22 cellular contexts compared by ENCODE assay signal in genomic region chr13:45439781-45440462, GRCh38. TPM values are rescaled to one million over a fixed set of nuclear protein-coding genes. Genes with fewer than 3 reads are reported as not detected.
DNase-seq lines count a peak whose midpoint lies in the region; ATAC-seq and TF ChIP-seq lines count a peak whose summit lies in the region.
"Had no signal": no experiment of that assay in that cellular context is flagged by ENCODE, and none has a peak within 500 bp of the region (broad histone marks: within the 10 kb centered on the region; RNA-seq: fewer than 3 reads in every experiment).

No MANE protein-coding gene starts in this region.

- no peak for DNase-seq in cardiac muscle cell (ENCODE audit: low read depth in 1 of 2, low spot score in 1 of 2)
- no peak for DNase-seq in cardiac septum (ENCODE audit: low spot score)
- no peak for DNase-seq in esophagus muscularis mucosa (ENCODE audit: extremely low spot score)
- no peak for DNase-seq in osteocyte (ENCODE audit: extremely low spot score, unreplicated experiment)
- no peak for DNase-seq in thyroid gland
- DNase-seq in NCI-H146 (lab: John Stamatoyannopoulos, UW), result no peak
- DNase-seq in GM13976 (ENCODE audit: low spot score), result no peak
- DNase-seq: activated B cell treated with CpG ODN at 0.5 μM for 24 hours; Caco-2; DMS79 treated with DMSO at 0.1 percent for 48 hours; H7; NCI-H1092 treated with DMSO at 0.1 percent for 48 hours; NCI-H2029; stimulated activated CD4-positive, alpha-beta T cell treated with anti-CD3 and anti-CD28 coated beads, Interleukin-1b, Interleukin-23, amount 100 ng/mL, for 48 hours; T1000; upper lobe of right lung had no signal

- no peak for ATAC-seq in GM21390 (IDR thresholded peaks at IDR 0.05; ENCODE audit: unreplicated experiment)

- intact Hi-C loops in cardiac septum (cut with DNase I), result loop anchor here (2.0 kb wide), 1 partner anchor 21 kb away; the partner anchor contains the start of gene SLC25A30
- intact Hi-C loops in esophagus muscularis mucosa (cut with DNase I), result no loop called here
- intact Hi-C loops in thyroid gland (cut with DNase I), result no loop called here

- H3K9me3 ChIP-seq in cardiac muscle cell (ENCODE audit: low read depth) (no peaks in the 10 kb centered on the region), esophagus muscularis mucosa (no peaks in the 10 kb centered on the region), thyroid gland (no peaks in the 10 kb centered on the region)
- H3K9me3 ChIP-seq: ascending aorta, Caco-2, ovary, upper lobe of right lung had no signal

- peaks cover 33% of the 10 kb centered on the region for H3K4me1 Mint-ChIP-seq in osteocyte (ENCODE audit: unreplicated experiment)
- H3K4me1 Mint-ChIP-seq: mesothelial cell of epicardium had no signal

- H3K4me1 ChIP-seq in cardiac muscle cell (ENCODE audit: low read depth) (peaks cover 15% of the 10 kb centered on the region), esophagus muscularis mucosa (peaks cover 14 to 29% (median 20%) of the 10 kb centered on the region in 4 donors), thyroid gland (peaks cover 8 to 17% of the 10 kb centered on the region in 2 donors)
- H3K4me1 ChIP-seq: ascending aorta had no signal

- H3K4me3 ChIP-seq in cardiac muscle cell (no peak overlapping the region), esophagus muscularis mucosa (no peak overlapping the region), thyroid gland (replicated peaks in 1 of 3) (no peak overlapping the region)
- H3K4me3 ChIP-seq: ascending aorta, ovary, upper lobe of right lung had no signal

- H3K27ac ChIP-seq in cardiac muscle cell (peak overlapping the region; percentile 87), esophagus muscularis mucosa (replicated peaks in 1 of 4) (peak overlapping the region in 3 of 4 donors; percentile 14 to 48 (median 40)), thyroid gland (peak overlapping the region in 2 of 3 donors; percentile 20 to 53)
- H3K27ac ChIP-seq: ascending aorta had no signal

- no peaks in the 10 kb centered on the region for H3K36me3 ChIP-seq in cardiac muscle cell
- no peaks in the 10 kb centered on the region for H3K36me3 ChIP-seq in esophagus muscularis mucosa
- no peaks in the 10 kb centered on the region for H3K36me3 ChIP-seq in thyroid gland
- H3K36me3 ChIP-seq: ascending aorta, ovary, upper lobe of right lung had no signal

- no peaks in the 10 kb centered on the region for H3K9me3 Mint-ChIP-seq in osteocyte (ENCODE audit: unreplicated experiment)
- H3K9me3 Mint-ChIP-seq: activated B cell treated with CpG ODN at 0.5 μM for 24 hours; activated naive CD4-positive, alpha-beta T cell treated with anti-CD3 and anti-CD28 coated beads, Interleukin-2, amount 50 U/mL, for 24 hours; mesothelial cell of epicardium; natural killer cell treated with Interleukin-12 subunit alpha and Interleukin-12 subunit beta and Interleukin-15 and Interleukin-18, amount 100 ng/mL, for 72 hours had no signal

- H3K4me3 Mint-ChIP-seq in osteocyte (ENCODE audit: unreplicated experiment), result peak overlapping the region; percentile 56
- H3K4me3 Mint-ChIP-seq: activated B cell treated with CpG ODN at 0.5 μM for 24 hours; activated naive CD4-positive, alpha-beta T cell treated with anti-CD3 and anti-CD28 coated beads, Interleukin-2, amount 50 U/mL, for 24 hours; mesothelial cell of epicardium; natural killer cell treated with Interleukin-12 subunit alpha and Interleukin-12 subunit beta and Interleukin-15 and Interleukin-18, amount 100 ng/mL, for 72 hours had no signal

- TF ChIP-seq CTCF in cardiac muscle cell (IDR thresholded peaks at IDR 0.05; ENCODE audit: low read depth, low read length) (no peak), esophagus muscularis mucosa (IDR thresholded peaks at IDR 0.05) (no peak), osteocyte (IDR thresholded peaks at IDR 0.05) (no peak), thyroid gland (IDR thresholded peaks at IDR 0.05) (no peak), GM13976 (IDR thresholded peaks at IDR 0.05; ENCODE audit: borderline replicate concordance, control extremely low read depth, extremely low read depth, insufficient read depth, missing control alignments) (no peak)

- no peak for TF ChIP-seq EP300 in esophagus muscularis mucosa (IDR thresholded peaks at IDR 0.05)

- in situ Hi-C loops in GM13976 (cut with MboI; ENCODE audit: low sequenced_read_pairs, unreplicated experiment), result no loop called here

- WGBS in esophagus muscularis mucosa, result 82% methylated on average over 3 of the region's 3 CpGs
- 84 to 88% methylated on average over 3 of the region's 3 CpGs for WGBS in thyroid gland, 2 donors

- H3K27me3 Mint-ChIP-seq in osteocyte (ENCODE audit: unreplicated experiment), result no peaks in the 10 kb centered on the region
- H3K27me3 Mint-ChIP-seq: activated naive CD4-positive, alpha-beta T cell treated with anti-CD3 and anti-CD28 coated beads, Interleukin-2, amount 50 U/mL, for 24 hours had no signal

- H3K27me3 ChIP-seq in cardiac muscle cell (no peaks in the 10 kb centered on the region), esophagus muscularis mucosa (no peaks in the 10 kb centered on the region), thyroid gland (no peaks in the 10 kb centered on the region)
- H3K27me3 ChIP-seq: ascending aorta, ovary, upper lobe of right lung had no signal

- no peaks in the 10 kb centered on the region for H3K36me3 Mint-ChIP-seq in osteocyte (ENCODE audit: unreplicated experiment)
- H3K36me3 Mint-ChIP-seq: activated naive CD4-positive, alpha-beta T cell treated with anti-CD3 and anti-CD28 coated beads, Interleukin-2, amount 50 U/mL, for 24 hours; mesothelial cell of epicardium; natural killer cell treated with Interleukin-12 subunit alpha and Interleukin-12 subunit beta and Interleukin-15 and Interleukin-18, amount 100 ng/mL, for 72 hours had no signal

- peak overlapping the region; percentile 48 for H3K27ac Mint-ChIP-seq in osteocyte (ENCODE audit: unreplicated experiment)
- H3K27ac Mint-ChIP-seq: activated B cell treated with CpG ODN at 0.5 μM for 24 hours; activated naive CD4-positive, alpha-beta T cell treated with anti-CD3 and anti-CD28 coated beads, Interleukin-2, amount 50 U/mL, for 24 hours; mesothelial cell of epicardium; natural killer cell treated with Interleukin-12 subunit alpha and Interleukin-12 subunit beta and Interleukin-15 and Interleukin-18, amount 100 ng/mL, for 72 hours had no signal

- no peak for TF ChIP-seq POLR2A in esophagus muscularis mucosa (IDR thresholded peaks at IDR 0.05; ENCODE audit: low read depth)
- TF ChIP-seq POLR2A in thyroid gland (IDR thresholded peaks at IDR 0.05), result no peak

RNA-seq across cellular contexts. Expression of gene SLC25A30, which starts 21.7 kb away (rescaled TPM):
- total RNA-seq in cardiac muscle cell (5.6 and 8.6 TPM in 2 replicates), cardiac septum (83.4 TPM), esophagus muscularis mucosa (10 to 100 TPM in 3 of 4 donors, 1 to 10 TPM in 1; 8.8 to 13.4 (median 10.3) TPM), osteocyte (8.9 and 12.0 TPM in 2 replicates), thyroid gland (10 to 100 TPM; 11.3 to 16.1 (median 15.9) TPM)
- 7.4 and 14.5 TPM in 2 replicates for polyA plus RNA-seq in cardiac muscle cell

RNA-seq across cellular contexts. Expression of gene COG3, which starts 24.8 kb away (rescaled TPM):
- total RNA-seq in cardiac muscle cell (24.6 and 82.9 TPM in 2 replicates), cardiac septum (16.5 TPM), esophagus muscularis mucosa (10 to 100 TPM; 17.7 to 28.2 (median 21.3) TPM), osteocyte (27.4 and 31.0 TPM in 2 replicates), thyroid gland (10 to 100 TPM; 35.9 to 56.0 (median 45.0) TPM)
- 22.4 and 26.2 TPM in 2 replicates for polyA plus RNA-seq in cardiac muscle cell

Comparison
In these comparisons a context has a peak if more than half of its experiments do, and no peak if none do; other contexts are left out.
1. H3K27ac ChIP-seq: peak in every context shown above with its lines; median percentile 87 in cardiac muscle cell; 40 in esophagus muscularis mucosa; 36 in thyroid gland.